Comparison of ENCODE assay signal across 8 cellular contexts in the genomic region with DNA sequence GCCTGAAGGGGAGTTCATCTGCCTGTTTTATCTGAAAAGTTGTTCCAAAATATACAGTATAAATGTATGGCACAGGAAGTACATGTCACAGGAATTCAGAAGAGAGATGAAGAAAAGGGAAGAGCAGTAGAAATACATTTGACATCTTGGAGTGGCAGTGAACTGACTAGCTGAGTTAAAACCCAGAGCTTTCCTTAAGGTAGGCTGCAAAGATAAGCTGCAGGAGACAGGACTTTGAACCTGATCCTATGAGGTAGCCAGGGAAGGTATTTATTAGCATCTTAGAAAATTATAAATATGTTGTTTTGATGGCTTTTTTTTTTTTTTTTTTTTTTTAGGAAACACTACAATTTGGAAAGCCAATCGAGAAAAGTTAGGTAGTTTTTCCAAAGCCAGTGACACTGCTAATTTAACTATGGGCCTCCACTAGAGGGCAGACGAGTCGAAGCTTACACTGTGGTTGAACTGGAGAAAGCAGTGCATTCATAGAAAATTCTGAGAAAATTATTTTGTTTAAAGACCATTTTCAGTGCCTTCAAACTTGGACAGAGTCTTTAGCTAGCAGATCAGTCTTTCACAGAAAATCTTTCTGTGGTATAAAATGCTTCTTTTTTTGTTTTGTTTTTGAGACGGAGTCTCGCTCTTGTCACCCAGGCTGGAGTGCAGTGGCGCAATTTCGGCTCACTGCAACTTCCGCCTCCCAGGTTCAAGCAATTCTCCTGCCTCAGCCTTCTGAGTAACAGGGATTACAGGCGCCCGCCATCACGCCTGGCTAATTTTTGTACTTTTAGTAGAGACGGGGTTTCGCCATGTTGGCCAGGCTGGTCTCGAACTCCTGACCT.
DNase-seq lines count a peak whose midpoint lies in the region; ATAC-seq, FAIRE-seq and TF ChIP-seq lines count a peak whose summit lies in the region.

No MANE protein-coding gene starts in this region.

- no peaks in the 10 kb centered on the region for H3K36me3 Mint-ChIP-seq in activated CD4-positive, alpha-beta T cell treated with anti-CD3 and anti-CD28 coated beads, Interleukin-2, amount 10 ng/mL, durations not matched to agents 24 days and 14 days (ENCODE audit: low read depth)

- no peaks in the 10 kb centered on the region for H3K79me2 ChIP-seq in HepG2 (ENCODE audit: insufficient read depth, low read length)

- ATAC-seq in HepG2 = peak; percentile 67
- ATAC-seq in GM21390 (IDR thresholded peaks at IDR 0.05; ENCODE audit: unreplicated experiment) = no peak

- peak; percentile 90 for TF ChIP-seq CTCF in 22Rv1 (IDR thresholded peaks at IDR 0.05)
- peak; percentile 42 for TF ChIP-seq CTCF in coronary artery (IDR thresholded peaks at IDR 0.05)
- TF ChIP-seq CTCF in HepG2 (CRISPR knock-in tag; IDR thresholded peaks at IDR 0.05) = peak; percentile 71

- H3K27me3 Mint-ChIP-seq in activated CD4-positive, alpha-beta T cell treated with anti-CD3 and anti-CD28 coated beads, Interleukin-2, amount 10 ng/mL, durations not matched to agents 24 days and 14 days = no peaks in the 10 kb centered on the region

- H3K4me1 ChIP-seq in HepG2 (ENCODE audit: insufficient read depth, low read length) = no peaks in the 10 kb centered on the region

- TF ChIP-seq POLR2A in GM12891 (IDR thresholded peaks at IDR 0.05; ENCODE audit: low read depth, low read length) = no peak
- TF ChIP-seq POLR2A in HepG2 (IDR thresholded peaks at IDR 0.05; ENCODE audit: insufficient read depth in 1 of 2, low read depth in 2 of 2, low read length in 2 of 2) = no peak

- no peak for TF ChIP-seq EP300 in HepG2 (IDR thresholded peaks at IDR 0.05; ENCODE audit: low read depth in 2 of 2, low read length in 2 of 2)
- TF ChIP-seq EP300 in HepG2 (CRISPR knock-in tag; IDR thresholded peaks at IDR 0.05; ENCODE audit: borderline replicate concordance) = no peak

- in situ Hi-C loops in HepG2 (cut with HindIII; ENCODE audit: extremely low pct_ligation_motif_present, low pct_unique_long_range_greater_than_20kb) = loop anchor here (5.0 kb wide), 1 partner anchor 125 kb away; a partner anchor contains a TSS

- BruUV-seq in HepG2 (replicated peaks; lab: Mats Ljungman, UMichigan) = no TSS peak

- no peak overlapping the region for H3K9ac ChIP-seq in HepG2 (ENCODE audit: insufficient read depth, low read depth, low read length)

- CTCF ChIA-PET in HepG2 (lab: Yijun Ruan, JAX; ENCODE audit: low intra/inter-chr PET ratio, low total read pairs) = interaction anchor here (1.3 to 2.8 kb wide), 3 partner anchors 123 to 214 kb away, joined by 4 to 31 read pairs (median 23); a partner anchor contains a TSS

- intact Hi-C loops in activated CD4-positive, alpha-beta T cell treated with anti-CD3 and anti-CD28 coated beads, Interleukin-2, amount 10 ng/mL, durations not matched to agents 24 days and 14 days (cut with micrococcal nuclease) = loop anchor here (1.0 to 2.0 kb wide), 3 partner anchors 124 to 286 kb away; no protein-coding TSS in a partner anchor
- intact Hi-C loops in HepG2 (cut with micrococcal nuclease; ENCODE audit: unreplicated experiment) = loop anchor here (1.0 to 10.0 kb wide), 2 partner anchors 124 to 287 kb away; no protein-coding TSS in a partner anchor

- H2AFZ ChIP-seq in HepG2 (ENCODE audit: low read length) = no peak overlapping the region

- peak; percentile 26 for FAIRE-seq in GM12891 (lab: Jason Lieb, UNC)
- FAIRE-seq in HepG2 (lab: Jason Lieb, UNC) = peak; percentile 47

- no peaks in the 10 kb centered on the region for H3K9me3 Mint-ChIP-seq in activated CD4-positive, alpha-beta T cell treated with anti-CD3 and anti-CD28 coated beads, Interleukin-2, amount 10 ng/mL, durations not matched to agents 24 days and 14 days

- H3K36me3 ChIP-seq in HepG2 (replicated peaks in 1 of 2; ENCODE audit: control insufficient read depth in 1 of 2, insufficient read depth in 2 of 2, low read length in 2 of 2) = no peaks in the 10 kb centered on the region

- H3K27me3 ChIP-seq in HepG2 (ENCODE audit: control insufficient read depth in 1 of 2, insufficient read depth in 2 of 2, low read length in 2 of 2) = no peaks in the 10 kb centered on the region

- no peaks in the 10 kb centered on the region for H4K20me1 ChIP-seq in HepG2 (ENCODE audit: insufficient read depth, low read length)

- H3K4me3 ChIP-seq in coronary artery = no peak overlapping the region
- H3K4me3 ChIP-seq in HepG2 (replicated peaks in 1 of 3; ENCODE audit: insufficient read depth in 1 of 3, low read depth in 2 of 3, low read length in 3 of 3) = no peak overlapping the region

- POLR2A ChIA-PET in HepG2 (lab: Yijun Ruan, JAX) = interaction anchor here (1.5 kb wide), 1 partner anchor 122 kb away, joined by 5 read pairs; a partner anchor contains a TSS

- peak; percentile 56 for TF ChIP-seq RAD21 in HepG2 (CRISPR knock-in tag; IDR thresholded peaks at IDR 0.05)

- H3K27ac ChIP-seq in 22Rv1 (no peak overlapping the region), coronary artery (no peak overlapping the region), HepG2 (ENCODE audit: extremely low read length, insufficient read depth, low read length) (no peak overlapping the region)

- H3K4me2 ChIP-seq in HepG2 (ENCODE audit: low read depth, low read length) = no peak overlapping the region

- H3K9me3 ChIP-seq in HepG2 (ENCODE audit: low read length) = no peaks in the 10 kb centered on the region

- peaks cover 12% of the 10 kb centered on the region for H3K4me1 Mint-ChIP-seq in activated CD4-positive, alpha-beta T cell treated with anti-CD3 and anti-CD28 coated beads, Interleukin-2, amount 10 ng/mL, durations not matched to agents 24 days and 14 days

- WGBS in HepG2 (ENCODE audit: low lambda C conversion rate) = 71% methylated on average over 14 of the region's 14 CpGs

- no peak overlapping the region for H3K4me3 Mint-ChIP-seq in activated CD4-positive, alpha-beta T cell treated with anti-CD3 and anti-CD28 coated beads, Interleukin-2, amount 10 ng/mL, durations not matched to agents 24 days and 14 days

- DNase-seq in GM12891 (ENCODE audit: insufficient read length, low spot score) = peak; percentile 21
- DNase-seq in NCI-H345 (lab: John Stamatoyannopoulos, UW) = peak; percentile 54
- DNase-seq in activated CD4-positive, alpha-beta T cell treated with anti-CD3 and anti-CD28 coated beads, Interleukin-2, amount 10 ng/mL, durations not matched to agents 24 days and 14 days = peak; percentile 91
- no peak for DNase-seq in coronary artery (ENCODE audit: low spot score)
- DNase-seq in HepG2 (ENCODE audit: low spot score) = peak; percentile 57
- peak; percentile 35 to 43 (median 39) for DNase-seq in stimulated activated CD4-positive, alpha-beta T cell treated with anti-CD3 and anti-CD28 coated beads, TNF-alpha, amount 100 ng/mL, for 1 hour (ENCODE audit: low read depth in 3 of 3, low spot score in 1 of 3)

- H3K27ac Mint-ChIP-seq in activated CD4-positive, alpha-beta T cell treated with anti-CD3 and anti-CD28 coated beads, Interleukin-2, amount 10 ng/mL, durations not matched to agents 24 days and 14 days = no peak overlapping the region

TF ChIP-seq in GM12891, 5 proteins besides CTCF, POLR2A, EP300 and RAD21:
- no peak for TF ChIP-seq SPI1 (IDR thresholded peaks at IDR 0.05; ENCODE audit: low read depth, low read length)
- no peak for TF ChIP-seq PAX5 (IDR thresholded peaks at IDR 0.05; ENCODE audit: insufficient read depth, low read length, severe bottlenecking)
- TF ChIP-seq POU2F2 (IDR thresholded peaks at IDR 0.05; ENCODE audit: low read depth, low read length) = no peak
- TF ChIP-seq POLR2AphosphoS5 (IDR thresholded peaks at IDR 0.05; ENCODE audit: low read depth, low read length) = no peak
- no peak for TF ChIP-seq TAF1 (IDR thresholded peaks at IDR 0.05; ENCODE audit: low read depth, low read length)

TF ChIP-seq in HepG2, 621 proteins besides CTCF, POLR2A, EP300 and RAD21:
- TF ChIP-seq SMC3 (IDR thresholded peaks at IDR 0.05; ENCODE audit: low read length) (peak; percentile 69; the same call in 1 of the 2 replicates), STAG1 (CRISPR knock-in tag; IDR thresholded peaks at IDR 0.05) (peak; percentile 79), PPARG (CRISPR knock-in tag; conservative IDR thresholded peaks at IDR 0.05) (no peak)
